15 cellular contexts compared by ENCODE assay signal in the genomic region with DNA sequence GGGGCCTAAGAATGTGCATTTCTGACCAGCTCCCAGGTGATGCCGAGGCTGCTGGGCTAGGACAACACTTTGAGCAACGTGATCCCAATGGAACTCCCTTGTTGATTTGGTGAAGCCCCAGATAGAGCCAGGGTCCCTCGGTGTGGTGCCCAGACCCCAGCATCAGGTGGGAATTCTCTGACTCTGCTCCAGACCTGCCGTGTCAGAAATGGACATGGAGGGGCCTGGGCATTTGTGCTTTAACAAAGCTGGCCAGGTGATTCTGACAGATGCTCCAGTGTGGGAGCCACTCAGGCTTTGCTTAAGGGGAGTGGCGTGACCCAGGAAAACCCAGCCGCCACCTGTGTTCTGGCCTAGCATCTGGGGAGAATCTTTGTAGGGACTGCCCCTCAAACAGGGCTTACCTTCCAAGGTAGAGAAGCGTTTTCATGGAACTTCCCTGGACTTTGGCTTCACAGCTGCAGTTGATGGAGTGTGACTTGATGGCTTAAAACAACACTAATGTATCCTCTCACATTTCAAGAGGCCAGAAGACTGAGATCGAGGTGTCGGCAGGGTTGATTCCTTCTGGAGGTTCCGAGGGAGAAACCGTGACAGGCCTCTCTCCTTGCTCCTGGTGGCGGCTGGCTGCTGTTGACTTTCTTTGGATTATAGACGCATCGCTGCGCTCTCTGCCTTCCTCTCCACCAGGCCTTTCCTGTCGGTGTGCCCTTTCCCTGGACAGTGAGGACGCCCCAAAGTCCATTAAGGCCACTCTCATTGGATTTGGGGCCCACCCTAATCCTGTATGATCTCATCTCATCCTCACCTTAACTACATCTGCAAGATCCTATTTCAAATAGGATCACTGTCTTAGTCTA.
"Had no signal": no experiment of that assay in that cellular context is flagged by ENCODE, and none has a peak within 500 bp of the region (broad histone marks: within the 10 kb centered on the region; RNA-seq: fewer than 3 reads in every experiment).

No MANE protein-coding gene starts in this region.

- H3K9me3 Mint-ChIP-seq: activated CD8-positive, alpha-beta T cell treated with anti-CD3 and anti-CD28 coated beads for 36 hours had no signal

- H3K36me3 ChIP-seq: esophagus squamous epithelium, neutrophil, prostate gland had no signal

- H3K4me1 ChIP-seq: prostate gland had no signal

- DNase-seq: activated CD4-positive, alpha-beta T cell treated with anti-CD3 and anti-CD28 coated beads for 1 hour; activated CD8-positive, alpha-beta T cell treated with anti-CD3 and anti-CD28 coated beads for 36 hours; activated effector memory CD4-positive, alpha-beta T cell treated with anti-CD3 and anti-CD28 coated beads, Interleukin-2, amount 50 U/mL, for 16 hours; activated T-cell treated with anti-CD3 and anti-CD28 coated beads for 4 hours; esophagus squamous epithelium; foreskin fibroblast; glutamatergic neuron; stimulated activated CD4-positive, alpha-beta T cell treated with anti-CD3 and anti-CD28 coated beads, Interleukin-12 subunit alpha, Interleukin-12 subunit beta, amount 100 ng/mL, for 4 hours; stimulated activated naive CD8-positive, alpha-beta T cell treated with anti-CD3 and anti-CD28 coated beads, Interleukin-15, Interleukin-2, amounts not matched to agents 100 U/mL and 50 U/mL, for 24 hours; T1000 had no signal

- H3K9me3 ChIP-seq: esophagus squamous epithelium, neutrophil, prostate gland had no signal

- H3K27me3 Mint-ChIP-seq: activated CD8-positive, alpha-beta T cell treated with anti-CD3 and anti-CD28 coated beads for 36 hours had no signal

- H3K27ac ChIP-seq: esophagus squamous epithelium, neutrophil, prostate gland had no signal

- H3K27ac Mint-ChIP-seq: activated CD8-positive, alpha-beta T cell treated with anti-CD3 and anti-CD28 coated beads for 36 hours; activated naive CD8-positive, alpha-beta T cell had no signal

- ATAC-seq: activated CD8-positive, alpha-beta T cell treated with anti-CD3 and anti-CD28 coated beads for 36 hours; sciatic nerve; stimulated activated naive CD8-positive, alpha-beta T cell treated with anti-CD3 and anti-CD28 coated beads, Interleukin-15, Interleukin-2, amounts not matched to agents 100 U/mL and 50 U/mL, for 24 hours had no signal

- H3K4me3 Mint-ChIP-seq: activated CD8-positive, alpha-beta T cell treated with anti-CD3 and anti-CD28 coated beads for 36 hours; activated naive CD8-positive, alpha-beta T cell had no signal

- H3K4me3 ChIP-seq: dorsolateral prefrontal cortex, esophagus squamous epithelium, prostate gland had no signal

- H3K27me3 ChIP-seq: dorsolateral prefrontal cortex, esophagus squamous epithelium, neutrophil had no signal
